9 cellular contexts compared by ENCODE assay signal in genomic region chr18:12140866-12141265, GRCh38. TPM values are rescaled to one million over a fixed set of nuclear protein-coding genes. Genes with fewer than 3 reads are reported as not detected.
"Had no signal": no experiment of that assay in that cellular context is flagged by ENCODE, and none has a peak within 500 bp of the region (broad histone marks: within the 10 kb centered on the region; RNA-seq: fewer than 3 reads in every experiment).

No MANE protein-coding gene starts in this region.

RNA-seq across cellular contexts. Expression of gene ANKRD62, which starts 47.2 kb away (rescaled TPM):
- total RNA-seq: PC-3, Peyer's patch, Right ventricle myocardium inferior, Right ventricle myocardium superior, RPMI7951, SJCRH30, SJSA1, T-cell had no signal
- polyA plus RNA-seq: SK-N-SH had no signal
